12 cellular contexts compared by ENCODE assay signal in the genomic region with DNA sequence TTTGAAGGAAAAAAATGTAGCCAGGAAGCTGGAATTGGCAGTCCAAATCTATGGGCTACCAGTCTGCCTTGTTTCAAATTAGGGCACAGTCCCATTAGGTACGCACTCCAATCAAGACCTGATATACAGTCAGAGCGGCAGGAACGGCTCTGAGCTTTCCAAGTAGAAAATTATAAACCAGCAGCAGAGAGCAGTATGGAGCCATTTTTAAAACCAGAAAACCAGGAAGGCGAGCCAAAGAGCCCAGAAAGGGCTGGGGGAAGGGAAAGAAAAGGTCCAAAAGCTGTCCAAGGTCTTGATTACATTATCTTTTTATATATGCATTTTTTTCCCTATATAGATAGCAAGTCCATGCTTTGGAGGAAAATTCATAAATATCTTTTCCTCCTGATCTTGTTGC.
A peak's percentile ranks its signal among the peaks of the same experiment; 100 is the strongest.
DNase-seq lines count a peak whose midpoint lies in the region; ATAC-seq and TF ChIP-seq lines count a peak whose summit lies in the region.
"Had no signal": no experiment of that assay in that cellular context is flagged by ENCODE, and none has a peak within 500 bp of the region (broad histone marks: within the 10 kb centered on the region; RNA-seq: fewer than 3 reads in every experiment).

No MANE protein-coding gene starts in this region.

- H3K27me3 ChIP-seq in breast epithelium (no peaks in the 10 kb centered on the region), PC-3 (ENCODE audit: low read length) (no peaks in the 10 kb centered on the region; the same call in 1 of the 2 replicates), upper lobe of right lung (no peaks in the 10 kb centered on the region)
- H3K27me3 ChIP-seq: adrenal gland, BLaER1 had no signal

- no peaks in the 10 kb centered on the region for H3K4me1 ChIP-seq in breast epithelium
- H3K4me1 ChIP-seq in PC-3 (ENCODE audit: insufficient read depth, low read length): no peaks in the 10 kb centered on the region
- H3K4me1 ChIP-seq in upper lobe of right lung: no peaks in the 10 kb centered on the region
- H3K4me1 ChIP-seq: adrenal gland had no signal

- no peak for TF ChIP-seq POLR2A in breast epithelium (IDR thresholded peaks at IDR 0.05)

- H3K9me3 ChIP-seq in breast epithelium (no peaks in the 10 kb centered on the region), PC-3 (ENCODE audit: low read length) (no peaks in the 10 kb centered on the region), upper lobe of right lung (no peaks in the 10 kb centered on the region)
- H3K9me3 ChIP-seq: adrenal gland, BLaER1 had no signal

- H3K9ac ChIP-seq in PC-3 (ENCODE audit: low read length): no peak overlapping the region
- H3K9ac ChIP-seq: BLaER1 had no signal

- H3K4me1 Mint-ChIP-seq in MCF 10A (ENCODE audit: insufficient read depth, unreplicated experiment): no peaks in the 10 kb centered on the region

- no peaks in the 10 kb centered on the region for H3K27me3 Mint-ChIP-seq in MCF 10A (ENCODE audit: insufficient read depth, unreplicated experiment)

- TF ChIP-seq CTCF in MCF 10A (IDR thresholded peaks at IDR 0.05; ENCODE audit: unreplicated experiment) (peak; percentile 17), breast epithelium (IDR thresholded peaks at IDR 0.05) (peak in 1 of 3 donors; percentile 29), PC-3 (conservative IDR thresholded peaks at IDR 0.05; ENCODE audit: low read depth, low read length) (no peak), upper lobe of right lung (IDR thresholded peaks at IDR 0.05) (peak; percentile 17)

- H3K27ac Mint-ChIP-seq in MCF 10A (ENCODE audit: low read depth, unreplicated experiment): no peak overlapping the region

- no TSS peak for BruUV-seq in MCF 10A (replicated peaks; lab: Mats Ljungman, UMichigan)
- BruUV-seq in PC-3 (replicated peaks; lab: Mats Ljungman, UMichigan): no TSS peak

- H3K36me3 Mint-ChIP-seq in MCF 10A (ENCODE audit: insufficient read depth, unreplicated experiment): no peaks in the 10 kb centered on the region

- no peak overlapping the region for H3K4me2 ChIP-seq in PC-3 (ENCODE audit: low read length)

- CTCF ChIA-PET in MCF 10A (lab: Yijun Ruan, JAX): interaction anchor here (0.6 to 1.1 kb wide), 6 partner anchors 32 to 534 kb away, joined by 3 to 5 read pairs (median 4); no protein-coding TSS in a partner anchor
- CTCF ChIA-PET in PC-3 (lab: Charles Lee): interaction anchor here (0.7 to 0.8 kb wide), 2 partner anchors 1065 to 1095 kb away, joined by 4 to 5 read pairs; no protein-coding TSS in a partner anchor

- ATAC-seq in PC-3: no peak; the same call in 1 of the 2 replicates
- ATAC-seq in upper lobe of right lung: peak; percentile 52
- no peak for ATAC-seq in activated CD4-positive, CD25-positive, alpha-beta regulatory T cell treated with anti-CD3 and anti-CD28 coated beads, Interleukin-2, amount 50 U/mL, for 24 hours
- no peak for ATAC-seq in HG03139 (IDR thresholded peaks at IDR 0.05; ENCODE audit: unreplicated experiment)
- ATAC-seq in GM19455 (IDR thresholded peaks at IDR 0.05; ENCODE audit: unreplicated experiment): no peak

- POLR2A ChIA-PET in MCF 10A (lab: Yijun Ruan, JAX): interaction anchor here (0.6 kb wide), 1 partner anchor 412 kb away, joined by 3 read pairs; no protein-coding TSS in a partner anchor
- POLR2A ChIA-PET in PC-3 (lab: Charles Lee; ENCODE audit: unreplicated experiment): no interaction called here

- DNase-seq in MCF 10A (ENCODE audit: unreplicated experiment): peak; percentile 32
- DNase-seq in breast epithelium (ENCODE audit: low spot score in 2 of 2): no peak
- peak; percentile 26 for DNase-seq in PC-3
- DNase-seq in globus pallidus (ENCODE audit: low spot score): peak; percentile 24
- no peak for DNase-seq in upper lobe of right lung
- DNase-seq: adrenal gland; stimulated activated CD4-positive, alpha-beta T cell treated with anti-CD3 and anti-CD28 coated beads, Interleukin-4, amount 100 ng/mL, for 1 hour had no signal

- H3K79me2 ChIP-seq in PC-3 (ENCODE audit: low read length): no peaks in the 10 kb centered on the region

- H3K9me3 Mint-ChIP-seq in MCF 10A (ENCODE audit: unreplicated experiment): no peaks in the 10 kb centered on the region

- H3K36me3 ChIP-seq in breast epithelium: no peaks in the 10 kb centered on the region
- no peaks in the 10 kb centered on the region for H3K36me3 ChIP-seq in PC-3 (ENCODE audit: low read depth, low read length)
- H3K36me3 ChIP-seq in upper lobe of right lung: no peaks in the 10 kb centered on the region
- H3K36me3 ChIP-seq: adrenal gland, BLaER1 had no signal

- no peaks in the 10 kb centered on the region for H3F3A ChIP-seq in PC-3 (ENCODE audit: low read length, unreplicated experiment)

- no peaks in the 10 kb centered on the region for H3K9me2 ChIP-seq in PC-3 (replicated peaks; ENCODE audit: low read length)

- intact Hi-C loops in MCF 10A (cut with micrococcal nuclease) (no loop called here), breast epithelium (cut with DNase I; ENCODE audit: low total_unique reads) (no loop called here), PC-3 (cut with micrococcal nuclease) (no loop called here), upper lobe of right lung (cut with DNase I) (no loop called here)

- H2AFZ ChIP-seq in PC-3 (ENCODE audit: low read length): no peak overlapping the region

- H4K20me1 ChIP-seq in PC-3 (ENCODE audit: low read length): no peaks in the 10 kb centered on the region
- H4K20me1 ChIP-seq: BLaER1 had no signal

- H3K27ac ChIP-seq in breast epithelium (no peak overlapping the region), PC-3 (ENCODE audit: low read length) (no peak overlapping the region), upper lobe of right lung (no peak overlapping the region)
- H3K27ac ChIP-seq: adrenal gland, BLaER1, HL-60 had no signal

- no peak overlapping the region for H3K4me3 Mint-ChIP-seq in MCF 10A (ENCODE audit: unreplicated experiment)

- H3K4me3 ChIP-seq in breast epithelium (no peak overlapping the region), PC-3 (ENCODE audit: low read length) (no peak overlapping the region), upper lobe of right lung (no peak overlapping the region)
- H3K4me3 ChIP-seq: adrenal gland, BLaER1 had no signal

Comparison
In these comparisons a context has a peak if more than half of its experiments do, and no peak if none do; other contexts are left out.
1. DNase-seq: peak in MCF 10A (single experiment), PC-3 (single experiment) and globus pallidus (single experiment); none in breast epithelium (0 of 2) and upper lobe of right lung (single experiment).